Comparison of ENCODE assay signal across 19 cellular contexts in the genomic region with DNA sequence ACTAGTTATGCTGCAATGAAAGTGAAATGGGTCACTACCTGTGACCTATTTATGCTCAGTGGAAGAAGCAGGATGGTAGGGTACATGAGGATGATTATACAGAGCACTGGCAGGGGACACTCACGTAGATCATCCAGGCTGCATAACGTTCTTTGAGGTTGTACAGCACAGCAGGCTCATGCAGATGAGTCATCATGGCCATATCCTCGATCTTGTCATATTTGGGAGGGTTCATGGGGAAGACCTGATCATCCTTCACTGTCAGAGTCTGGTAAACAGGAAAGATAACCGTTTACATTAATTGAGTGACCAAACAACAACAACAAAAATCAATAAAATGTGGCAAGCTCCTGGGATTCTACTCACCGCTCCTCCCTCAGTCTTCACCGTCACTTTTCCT. TPM values are rescaled to one million over a fixed set of nuclear protein-coding genes. Genes with fewer than 3 reads are reported as not detected.
DNase-seq lines count a peak whose midpoint lies in the region; ATAC-seq and TF ChIP-seq lines count a peak whose summit lies in the region.
"Had no signal": no experiment of that assay in that cellular context is flagged by ENCODE, and none has a peak within 500 bp of the region (broad histone marks: within the 10 kb centered on the region; RNA-seq: fewer than 3 reads in every experiment).

No MANE protein-coding gene starts in this region.

- no peaks in the 10 kb centered on the region for H3K27me3 Mint-ChIP-seq in WTC11 (ENCODE audit: low read depth)

- H3K4me1 Mint-ChIP-seq in WTC11, result peaks cover 49% of the 10 kb centered on the region

- H3K4me3 ChIP-seq in fibroblast of mammary gland (ENCODE audit: control insufficient read depth, low read depth, low read length) (no peak overlapping the region), psoas muscle (peak overlapping the region; percentile 58)

- H3K9me3 ChIP-seq in psoas muscle, result no peaks in the 10 kb centered on the region

- H3K9me3 Mint-ChIP-seq in WTC11, result peaks cover 5% of the 10 kb centered on the region
- H3K9me3 Mint-ChIP-seq: CD4-positive, alpha-beta T cell had no signal

- ATAC-seq in psoas muscle (peak; percentile 61 to 85 (median 79)), GM18870 (IDR thresholded peaks at IDR 0.05; ENCODE audit: unreplicated experiment) (no peak), WTC11 (no peak)

- TF ChIP-seq CTCF in fibroblast of mammary gland (conservative IDR thresholded peaks at IDR 0.05; ENCODE audit: control insufficient read depth, insufficient read depth, low read depth, low read length) (no peak), psoas muscle (IDR thresholded peaks at IDR 0.05) (no peak), WTC11 (IDR thresholded peaks at IDR 0.05) (no peak)

- H3K36me3 ChIP-seq in psoas muscle (ENCODE audit: insufficient read depth in 1 of 2, low read depth in 1 of 2), result peaks cover 0 to 34% of the 10 kb centered on the region in 2 donors

- WGBS in psoas muscle, 3 donors, result 53 to 75% (median 63%) methylated on average over 6 of the region's 6 CpGs

- H3K27ac Mint-ChIP-seq in WTC11, result no peak overlapping the region
- H3K27ac Mint-ChIP-seq: CD4-positive, alpha-beta T cell; HFFc6 had no signal

- no peaks in the 10 kb centered on the region for H3K27me3 ChIP-seq in psoas muscle (ENCODE audit: insufficient read depth in 3 of 3, low read length in 2 of 3)

- POLR2A ChIA-PET in WTC11 (lab: Charles Lee), result no interaction called here

- no peak overlapping the region for H3K4me3 Mint-ChIP-seq in WTC11
- H3K4me3 Mint-ChIP-seq: CD4-positive, alpha-beta T cell; HFFc6 had no signal

- DNase-seq in EL, result peak; percentile 53
- peak; percentile 23 for DNase-seq in M059J (ENCODE audit: low read depth)
- peak; percentile 40 for DNase-seq in fibroblast of mammary gland (ENCODE audit: low read depth)
- DNase-seq in psoas muscle, result no peak
- no peak for DNase-seq in amygdala (lab: John Stamatoyannopoulos, UW)
- DNase-seq in WTC11 (ENCODE audit: low spot score), result no peak
- DNase-seq in SKM-1 treated with dmso at 0.1 percent for 144 hours (lab: John Stamatoyannopoulos, UW; ENCODE audit: unreplicated experiment), result no peak
- DNase-seq: AML-193; CD4-positive, alpha-beta T cell; DND-41; GOT3; HFFc6; NCI-H1417; NCI-H1930; NCI-H2171 treated with DMSO at 0.1 percent for 48 hours; NCI-H510A; NCI-H82; SIG-M5 had no signal

- H3K27ac ChIP-seq in psoas muscle, result peak overlapping the region; percentile 88

- intact Hi-C loops in psoas muscle (cut with DNase I), result loop anchor here (5.0 to 10.0 kb wide), 2 partner anchors 50 to 67 kb away; no protein-coding TSS in a partner anchor

- H3K4me1 ChIP-seq in psoas muscle, result peaks cover 12% of the 10 kb centered on the region

- H3K36me3 Mint-ChIP-seq in WTC11, result peaks cover 3% of the 10 kb centered on the region

- CTCF ChIA-PET in WTC11 (lab: Charles Lee), result interaction anchor here (0.6 kb wide), 1 partner anchor 69 kb away, joined by 4 read pairs; no protein-coding TSS in a partner anchor

TF ChIP-seq in WTC11, 78 proteins besides CTCF, POLR2A, EP300 and RAD21:
- TF ChIP-seq, protein P1, sequence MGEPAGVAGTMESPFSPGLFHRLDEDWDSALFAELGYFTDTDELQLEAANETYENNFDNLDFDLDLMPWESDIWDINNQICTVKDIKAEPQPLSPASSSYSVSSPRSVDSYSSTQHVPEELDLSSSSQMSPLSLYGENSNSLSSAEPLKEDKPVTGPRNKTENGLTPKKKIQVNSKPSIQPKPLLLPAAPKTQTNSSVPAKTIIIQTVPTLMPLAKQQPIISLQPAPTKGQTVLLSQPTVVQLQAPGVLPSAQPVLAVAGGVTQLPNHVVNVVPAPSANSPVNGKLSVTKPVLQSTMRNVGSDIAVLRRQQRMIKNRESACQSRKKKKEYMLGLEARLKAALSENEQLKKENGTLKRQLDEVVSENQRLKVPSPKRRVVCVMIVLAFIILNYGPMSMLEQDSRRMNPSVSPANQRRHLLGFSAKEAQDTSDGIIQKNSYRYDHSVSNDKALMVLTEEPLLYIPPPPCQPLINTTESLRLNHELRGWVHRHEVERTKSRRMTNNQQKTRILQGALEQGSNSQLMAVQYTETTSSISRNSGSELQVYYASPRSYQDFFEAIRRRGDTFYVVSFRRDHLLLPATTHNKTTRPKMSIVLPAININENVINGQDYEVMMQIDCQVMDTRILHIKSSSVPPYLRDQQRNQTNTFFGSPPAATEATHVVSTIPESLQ (CRISPR knock-in tag; IDR thresholded peaks at IDR 0.05), result no peak
- TF ChIP-seq NR3C1 (CRISPR knock-in tag; conservative IDR thresholded peaks at IDR 0.05; ENCODE audit: low read depth) (no peak), ZNF263 (CRISPR knock-in tag; IDR thresholded peaks at IDR 0.05; ENCODE audit: low read depth) (no peak), CREB1 (CRISPR knock-in tag; IDR thresholded peaks at IDR 0.05) (no peak), ZNF671 (CRISPR knock-in tag; IDR thresholded peaks at IDR 0.05) (no peak)
- TF ChIP-seq, protein P2, sequence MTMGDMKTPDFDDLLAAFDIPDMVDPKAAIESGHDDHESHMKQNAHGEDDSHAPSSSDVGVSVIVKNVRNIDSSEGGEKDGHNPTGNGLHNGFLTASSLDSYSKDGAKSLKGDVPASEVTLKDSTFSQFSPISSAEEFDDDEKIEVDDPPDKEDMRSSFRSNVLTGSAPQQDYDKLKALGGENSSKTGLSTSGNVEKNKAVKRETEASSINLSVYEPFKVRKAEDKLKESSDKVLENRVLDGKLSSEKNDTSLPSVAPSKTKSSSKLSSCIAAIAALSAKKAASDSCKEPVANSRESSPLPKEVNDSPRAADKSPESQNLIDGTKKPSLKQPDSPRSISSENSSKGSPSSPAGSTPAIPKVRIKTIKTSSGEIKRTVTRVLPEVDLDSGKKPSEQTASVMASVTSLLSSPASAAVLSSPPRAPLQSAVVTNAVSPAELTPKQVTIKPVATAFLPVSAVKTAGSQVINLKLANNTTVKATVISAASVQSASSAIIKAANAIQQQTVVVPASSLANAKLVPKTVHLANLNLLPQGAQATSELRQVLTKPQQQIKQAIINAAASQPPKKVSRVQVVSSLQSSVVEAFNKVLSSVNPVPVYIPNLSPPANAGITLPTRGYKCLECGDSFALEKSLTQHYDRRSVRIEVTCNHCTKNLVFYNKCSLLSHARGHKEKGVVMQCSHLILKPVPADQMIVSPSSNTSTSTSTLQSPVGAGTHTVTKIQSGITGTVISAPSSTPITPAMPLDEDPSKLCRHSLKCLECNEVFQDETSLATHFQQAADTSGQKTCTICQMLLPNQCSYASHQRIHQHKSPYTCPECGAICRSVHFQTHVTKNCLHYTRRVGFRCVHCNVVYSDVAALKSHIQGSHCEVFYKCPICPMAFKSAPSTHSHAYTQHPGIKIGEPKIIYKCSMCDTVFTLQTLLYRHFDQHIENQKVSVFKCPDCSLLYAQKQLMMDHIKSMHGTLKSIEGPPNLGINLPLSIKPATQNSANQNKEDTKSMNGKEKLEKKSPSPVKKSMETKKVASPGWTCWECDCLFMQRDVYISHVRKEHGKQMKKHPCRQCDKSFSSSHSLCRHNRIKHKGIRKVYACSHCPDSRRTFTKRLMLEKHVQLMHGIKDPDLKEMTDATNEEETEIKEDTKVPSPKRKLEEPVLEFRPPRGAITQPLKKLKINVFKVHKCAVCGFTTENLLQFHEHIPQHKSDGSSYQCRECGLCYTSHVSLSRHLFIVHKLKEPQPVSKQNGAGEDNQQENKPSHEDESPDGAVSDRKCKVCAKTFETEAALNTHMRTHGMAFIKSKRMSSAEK (CRISPR knock-in tag; IDR thresholded peaks at IDR 0.05; ENCODE audit: borderline replicate concordance), result no peak

RNA-seq across cellular contexts. Expression of a gene that starts 2.1 kb away (rescaled TPM):
- not detected in 2 replicates for total RNA-seq in M059J (2014; rRNA removed; shearing (Covaris generic))
- total RNA-seq in psoas muscle (over 10,000 TPM in 1 of 4 donors, 1,000 to 10,000 TPM in 3; 1,903 to 20,190 (median 5,841) TPM), WTC11 (2021) (1.1 to 1.5 TPM (median 1.5 TPM) in 3 replicates)
- 100 to 1,000 TPM; 263 to 809 (median 306) TPM for polyA plus RNA-seq in psoas muscle
- total RNA-seq: CD4-positive, alpha-beta T cell had no signal

RNA-seq across cellular contexts. Expression of a gene that starts 29.0 kb away (rescaled TPM):
- total RNA-seq in M059J (2014; rRNA removed; shearing (Covaris generic)), result not detected in 2 replicates
- 1,000 to 10,000 TPM in 2 of 4 donors, 100 to 1,000 TPM in 2; 166 to 3,329 (median 1,836) TPM for total RNA-seq in psoas muscle
- polyA plus RNA-seq in psoas muscle, result 1,000 to 10,000 TPM in 2 of 3 donors, 10 to 100 TPM in 1; 61.5 to 1,446 (median 1,180) TPM
- total RNA-seq in WTC11 (2021), result not detected in 3 replicates
- total RNA-seq: CD4-positive, alpha-beta T cell; HFFc6 had no signal

Comparison
In these comparisons a context has a peak if more than half of its experiments do, and no peak if none do; other contexts are left out.
1. DNase-seq: peak in EL (single experiment), M059J (single experiment) and fibroblast of mammary gland (single experiment); none in psoas muscle (0 of 2), amygdala (0 of 56), WTC11 (single experiment) and SKM-1 treated with dmso at 0.1 percent for 144 hours (single experiment).
2. ATAC-seq: peak in psoas muscle (4 of 4); none in GM18870 (single experiment) and WTC11 (single experiment).
3. RNA of a gene that starts 2.1 kb away (total RNA-seq): 1,903 to 20,190 TPM in psoas muscle; 1.1 to 1.5 TPM in WTC11 and not detected in M059J; every median in the first group is over 100 times any median in the second.
4. RNA of a gene that starts 29.0 kb away (total RNA-seq): 166 to 3,329 TPM in psoas muscle; not detected in M059J and not detected in WTC11; every median in the first group is over 100 times any median in the second.